18 cellular contexts compared by ENCODE assay signal in genomic region chr2:241065355-241065803, GRCh38. TPM values are rescaled to one million over a fixed set of nuclear protein-coding genes. Genes with fewer than 3 reads are reported as not detected.
DNase-seq lines count a peak whose midpoint lies in the region; ATAC-seq and TF ChIP-seq lines count a peak whose summit lies in the region.
"Had no signal": no experiment of that assay in that cellular context is flagged by ENCODE, and none has a peak within 500 bp of the region (broad histone marks: within the 10 kb centered on the region; RNA-seq: fewer than 3 reads in every experiment).

No MANE protein-coding gene starts in this region.

- no peak overlapping the region for H3K27ac ChIP-seq in testis
- H3K27ac ChIP-seq: KMS-11, RWPE1, SJSA1 had no signal

- ATAC-seq in activated CD8-positive, alpha-beta T cell treated with anti-CD3 and anti-CD28 coated beads, Interleukin-2, amount 10 ng/mL, durations not matched to agents 7 days and 5 days: no peak
- ATAC-seq in activated CD8-positive, alpha-beta T cell treated with anti-CD3 and anti-CD28 coated beads for 36 hours: no peak
- ATAC-seq in HG02571 (IDR thresholded peaks at IDR 0.05; ENCODE audit: unreplicated experiment) (no peak), HG02938 (IDR thresholded peaks at IDR 0.05; ENCODE audit: unreplicated experiment) (no peak)
- ATAC-seq: HCT116 had no signal

- TF ChIP-seq POLR2A in testis (IDR thresholded peaks at IDR 0.05): no peak

- no peaks in the 10 kb centered on the region for H3K9me3 ChIP-seq in testis
- H3K9me3 ChIP-seq: SJSA1 had no signal

- DNase-seq in activated CD8-positive, alpha-beta T cell treated with anti-CD3 and anti-CD28 coated beads, Interleukin-2, amount 10 ng/mL, durations not matched to agents 7 days and 5 days: peak; percentile 19
- DNase-seq in activated CD8-positive, alpha-beta T cell treated with anti-CD3 and anti-CD28 coated beads for 36 hours: no peak
- DNase-seq in H7 (peak; percentile 52), kidney tubule cell (ENCODE audit: low spot score) (peak; percentile 28), testis (peak; percentile 10), NOMO-1 treated with DMSO at 0.1 percent for 48 hours (lab: John Stamatoyannopoulos, UW; ENCODE audit: unreplicated experiment) (no peak)
- DNase-seq: COR-L47, MM.1S, NCI-H1105 treated with DMSO at 0.1 percent for 48 hours, NCI-H1930, OCI-M1 had no signal

- CTCF ChIA-PET in activated CD8-positive, alpha-beta T cell treated with anti-CD3 and anti-CD28 coated beads, Interleukin-2, amount 10 ng/mL, durations not matched to agents 7 days and 5 days (lab: Charles Lee): no interaction called here
- CTCF ChIA-PET in activated CD8-positive, alpha-beta T cell treated with anti-CD3 and anti-CD28 coated beads for 36 hours (lab: Charles Lee): interaction anchor here (1.3 kb wide), 1 partner anchor 13 kb away, joined by 8 read pairs; no protein-coding TSS in a partner anchor

- H3K4me3 ChIP-seq in H7 (ENCODE audit: insufficient read depth, low read depth, low read length) (no peak overlapping the region), testis (no peak overlapping the region)
- H3K4me3 ChIP-seq: SJSA1 had no signal

- no peak for TF ChIP-seq CTCF in activated CD8-positive, alpha-beta T cell treated with anti-CD3 and anti-CD28 coated beads for 36 hours (IDR thresholded peaks at IDR 0.05)
- TF ChIP-seq CTCF in testis (IDR thresholded peaks at IDR 0.05): no peak

- no peaks in the 10 kb centered on the region for H3K4me1 Mint-ChIP-seq in activated CD8-positive, alpha-beta T cell treated with anti-CD3 and anti-CD28 coated beads, Interleukin-2, amount 10 ng/mL, durations not matched to agents 7 days and 5 days (ENCODE audit: low read depth)
- peaks cover 4% of the 10 kb centered on the region for H3K4me1 Mint-ChIP-seq in activated CD8-positive, alpha-beta T cell treated with anti-CD3 and anti-CD28 coated beads for 36 hours (ENCODE audit: low read depth)

- POLR2A ChIA-PET in activated CD8-positive, alpha-beta T cell treated with anti-CD3 and anti-CD28 coated beads, Interleukin-2, amount 10 ng/mL, durations not matched to agents 7 days and 5 days (lab: Charles Lee): no interaction called here
- POLR2A ChIA-PET in activated CD8-positive, alpha-beta T cell treated with anti-CD3 and anti-CD28 coated beads for 36 hours (lab: Charles Lee): no interaction called here

- intact Hi-C loops in activated CD8-positive, alpha-beta T cell treated with anti-CD3 and anti-CD28 coated beads for 36 hours (cut with micrococcal nuclease): no loop called here
- intact Hi-C loops in testis (cut with DNase I; ENCODE audit: low total_unique reads): no loop called here

- WGBS in testis, 2 donors: 93 to 98% methylated on average over 15 to 27 of the region's 27 CpGs

- H3K36me3 ChIP-seq in H7 (replicated peaks; ENCODE audit: control insufficient read depth, insufficient read depth, low read length): no peaks in the 10 kb centered on the region
- no peaks in the 10 kb centered on the region for H3K36me3 ChIP-seq in testis (ENCODE audit: low read depth, missing control alignments)

- no peak overlapping the region for H3K4me3 Mint-ChIP-seq in activated CD8-positive, alpha-beta T cell treated with anti-CD3 and anti-CD28 coated beads, Interleukin-2, amount 10 ng/mL, durations not matched to agents 7 days and 5 days
- no peak overlapping the region for H3K4me3 Mint-ChIP-seq in activated CD8-positive, alpha-beta T cell treated with anti-CD3 and anti-CD28 coated beads for 36 hours
- H3K4me3 Mint-ChIP-seq: CD14-positive monocyte had no signal

- no peaks in the 10 kb centered on the region for H3K27me3 Mint-ChIP-seq in activated CD8-positive, alpha-beta T cell treated with anti-CD3 and anti-CD28 coated beads, Interleukin-2, amount 10 ng/mL, durations not matched to agents 7 days and 5 days (ENCODE audit: low read depth)
- no peaks in the 10 kb centered on the region for H3K27me3 Mint-ChIP-seq in activated CD8-positive, alpha-beta T cell treated with anti-CD3 and anti-CD28 coated beads for 36 hours

- H3K27ac Mint-ChIP-seq in activated CD8-positive, alpha-beta T cell treated with anti-CD3 and anti-CD28 coated beads, Interleukin-2, amount 10 ng/mL, durations not matched to agents 7 days and 5 days: no peak overlapping the region
- no peak overlapping the region for H3K27ac Mint-ChIP-seq in activated CD8-positive, alpha-beta T cell treated with anti-CD3 and anti-CD28 coated beads for 36 hours

- H3K9me3 Mint-ChIP-seq in activated CD8-positive, alpha-beta T cell treated with anti-CD3 and anti-CD28 coated beads, Interleukin-2, amount 10 ng/mL, durations not matched to agents 7 days and 5 days (ENCODE audit: insufficient read depth): no peaks in the 10 kb centered on the region
- H3K9me3 Mint-ChIP-seq in activated CD8-positive, alpha-beta T cell treated with anti-CD3 and anti-CD28 coated beads for 36 hours: no peaks in the 10 kb centered on the region
- H3K9me3 Mint-ChIP-seq: CD14-positive monocyte had no signal

- H3K36me3 Mint-ChIP-seq in activated CD8-positive, alpha-beta T cell treated with anti-CD3 and anti-CD28 coated beads, Interleukin-2, amount 10 ng/mL, durations not matched to agents 7 days and 5 days (ENCODE audit: low read depth): no peaks in the 10 kb centered on the region
- no peaks in the 10 kb centered on the region for H3K36me3 Mint-ChIP-seq in activated CD8-positive, alpha-beta T cell treated with anti-CD3 and anti-CD28 coated beads for 36 hours (ENCODE audit: low read depth)
- H3K36me3 Mint-ChIP-seq: CD14-positive monocyte had no signal

- no peaks in the 10 kb centered on the region for H3K4me1 ChIP-seq in testis

- H3K27me3 ChIP-seq in H7 (ENCODE audit: control insufficient read depth, insufficient read depth, low read length) (no peaks in the 10 kb centered on the region), testis (no peaks in the 10 kb centered on the region)
- H3K27me3 ChIP-seq: SJSA1 had no signal

RNA-seq across cellular contexts. Expression of gene MTERF4, which starts 36.7 kb away (rescaled TPM):
- 10 to 100 TPM; 24.1 to 26.3 TPM for total RNA-seq in activated CD8-positive, alpha-beta T cell treated with anti-CD3 and anti-CD28 coated beads, Interleukin-2, amount 10 ng/mL, durations not matched to agents 7 days and 5 days
- total RNA-seq in activated CD8-positive, alpha-beta T cell treated with anti-CD3 and anti-CD28 coated beads for 36 hours: 10 to 100 TPM; 33.2 to 36.6 TPM
- 30.3 and 32.4 TPM in 2 replicates for total RNA-seq in H7 (2014; rRNA removed; shearing (Covaris generic))
- total RNA-seq in testis: 10 to 100 TPM; 26.4 to 40.6 TPM
- 37.3 TPM for polyA plus RNA-seq in testis (ENCODE audit: insufficient read depth, low read depth, low replicate concordance)

Comparison
In these comparisons a context has a peak if more than half of its experiments do, and no peak if none do; other contexts are left out.
1. DNase-seq: peak in activated CD8-positive, alpha-beta T cell treated with anti-CD3 and anti-CD28 coated beads, Interleukin-2, amount 10 ng/mL, durations not matched to agents 7 days and 5 days (single experiment), H7 (single experiment), kidney tubule cell (single experiment) and testis (single experiment); none in activated CD8-positive, alpha-beta T cell treated with anti-CD3 and anti-CD28 coated beads for 36 hours (single experiment) and NOMO-1 treated with DMSO at 0.1 percent for 48 hours (single experiment).